Comparison of ENCODE assay signal across 9 cellular contexts in the genomic region with DNA sequence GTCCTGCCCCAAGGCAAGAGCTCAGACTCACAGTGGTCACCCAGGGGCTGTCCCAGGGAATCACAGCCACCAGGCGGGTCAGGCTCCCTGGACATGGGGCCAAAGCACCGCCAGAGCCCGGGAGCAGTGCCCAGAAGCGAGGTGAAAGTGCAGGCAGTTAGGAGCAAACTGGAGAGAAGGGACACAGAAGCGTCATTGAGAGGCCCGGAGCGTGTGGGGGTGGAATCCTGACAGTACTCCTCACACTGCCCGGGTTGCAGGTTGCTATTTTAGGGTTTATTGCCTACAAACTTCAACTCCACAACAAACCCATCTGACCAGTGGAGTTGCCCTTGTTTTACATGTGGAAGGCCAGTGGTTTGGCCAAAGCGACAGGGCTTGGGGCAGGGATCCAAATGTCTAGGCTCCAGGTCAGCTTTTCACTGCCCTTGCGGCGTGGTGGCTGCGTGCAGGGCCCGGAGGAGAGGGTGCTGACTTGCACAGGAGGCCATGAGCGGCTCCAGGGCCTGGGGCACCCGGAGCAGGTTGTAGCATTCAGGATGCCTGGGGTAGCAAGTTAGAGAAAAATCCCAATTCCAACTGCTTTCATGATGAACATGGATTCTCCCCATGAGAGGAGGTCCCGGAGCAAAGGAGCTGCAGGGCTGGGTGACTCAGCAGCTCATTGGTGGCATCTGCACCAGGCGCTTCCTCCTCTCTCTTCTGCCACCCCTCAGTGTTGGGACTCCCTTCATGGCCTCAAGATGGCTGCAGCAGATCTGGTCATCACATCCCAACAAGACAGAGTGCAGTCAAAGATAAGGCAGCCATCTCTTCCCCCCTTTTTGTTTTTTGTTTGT.
DNase-seq lines count a peak whose midpoint lies in the region; ATAC-seq, FAIRE-seq and TF ChIP-seq lines count a peak whose summit lies in the region.
"Had no signal": no experiment of that assay in that cellular context is flagged by ENCODE, and none has a peak within 500 bp of the region (broad histone marks: within the 10 kb centered on the region; RNA-seq: fewer than 3 reads in every experiment).

No MANE protein-coding gene starts in this region.

- TF ChIP-seq CTCF in adrenal gland (IDR thresholded peaks at IDR 0.05) (peak in 1 of 6 experiments; percentile 31), kidney (IDR thresholded peaks at IDR 0.05; ENCODE audit: borderline replicate concordance, extremely low read depth, insufficient read depth) (no peak), gastrocnemius medialis (IDR thresholded peaks at IDR 0.05 in 4 of 5, conservative IDR thresholded peaks at IDR 0.05 in 1 of 5) (no peak)

- in situ Hi-C loops in gastrocnemius medialis (cut with MboI; ENCODE audit: low sequenced_read_pairs in 4 of 4): loop anchor here in 1 of 4 donors (10.0 kb wide), 1 partner anchor 55 kb away; no protein-coding TSS in a partner anchor

- peaks cover 41 to 77% of the 10 kb centered on the region in 2 donors for H3K4me1 ChIP-seq in adrenal gland (replicated peaks in 1 of 2)
- H3K4me1 ChIP-seq in kidney (ENCODE audit: control insufficient read depth in 1 of 2, insufficient read depth in 1 of 2, low read depth in 1 of 2, low read length in 2 of 2): peaks cover 7 to 42% of the 10 kb centered on the region in 2 donors
- peaks cover 34 to 37% of the 10 kb centered on the region in 2 donors for H3K4me1 ChIP-seq in gastrocnemius medialis

- H3K4me3 ChIP-seq in adrenal gland (no peak overlapping the region), kidney (ENCODE audit: low read length in 2 of 2) (no peak overlapping the region), gastrocnemius medialis (no peak overlapping the region)

- H3K27me3 ChIP-seq in adrenal gland: no peaks in the 10 kb centered on the region
- H3K27me3 ChIP-seq in gastrocnemius medialis: no peaks in the 10 kb centered on the region

- DNase-seq in ELR (ENCODE audit: low read depth) (peak; percentile 42), adrenal gland (peak; percentile 81 to 94 (median 89)), kidney (peak; percentile 91), gastrocnemius medialis (peak in 1 of 2 donors; percentile 57), SK-N-DZ (ENCODE audit: low spot score) (no peak), HTR-8/SVneo (ENCODE audit: insufficient read length, low spot score) (no peak)
- DNase-seq: activated CD8-positive, alpha-beta memory T cell treated with anti-CD3 and anti-CD28 coated beads, Interleukin-2, amount 50 U/mL, for 4 hours had no signal

- intact Hi-C loops in adrenal gland (cut with DNase I) (loop anchor here (5.0 to 10.0 kb wide), 4 partner anchors 65 to 115 kb away; a partner anchor contains a TSS), kidney (cut with DNase I) (no loop called here), gastrocnemius medialis (cut with DNase I; ENCODE audit: low total_unique reads) (no loop called here)

- ATAC-seq in gastrocnemius medialis (peak; percentile 36 to 49), GM21528 (IDR thresholded peaks at IDR 0.05; ENCODE audit: low FRiP score, unreplicated experiment) (no peak), HG02678 (IDR thresholded peaks at IDR 0.05; ENCODE audit: unreplicated experiment) (no peak)

- peak overlapping the region; percentile 67 to 86 (median 77) for H3K27ac ChIP-seq in adrenal gland
- H3K27ac ChIP-seq in kidney (ENCODE audit: low read depth in 2 of 2, low read length in 2 of 2): no peak overlapping the region
- peak overlapping the region; percentile 63 to 67 (median 67) for H3K27ac ChIP-seq in gastrocnemius medialis

- TF ChIP-seq POLR2A in adrenal gland (IDR thresholded peaks at IDR 0.05): peak in 1 of 2 donors; percentile 66
- TF ChIP-seq POLR2A in gastrocnemius medialis (IDR thresholded peaks at IDR 0.05): no peak

- H3K36me3 ChIP-seq in adrenal gland (replicated peaks in 1 of 2): no peaks in the 10 kb centered on the region
- no peaks in the 10 kb centered on the region for H3K36me3 ChIP-seq in kidney (ENCODE audit: control insufficient read depth in 1 of 2, insufficient read depth in 2 of 2, low read length in 2 of 2)
- H3K36me3 ChIP-seq in gastrocnemius medialis: no peaks in the 10 kb centered on the region

- H3K9me3 ChIP-seq in adrenal gland (replicated peaks in 1 of 3) (no peaks in the 10 kb centered on the region), kidney (ENCODE audit: control insufficient read depth in 1 of 2, low read length in 2 of 2) (no peaks in the 10 kb centered on the region), gastrocnemius medialis (no peaks in the 10 kb centered on the region)

- no peak for FAIRE-seq in kidney (lab: Jason Lieb, UNC)
- no peak for FAIRE-seq in HTR-8/SVneo (lab: Jason Lieb, UNC)

- H3K9ac ChIP-seq in kidney (ENCODE audit: low read length in 2 of 2): no peak overlapping the region

- WGBS in adrenal gland, 4 donors: 24 to 36% (median 31%) methylated on average over 15 to 17 of the region's 17 CpGs

Comparison
In these comparisons a context has a peak if more than half of its experiments do, and no peak if none do; other contexts are left out.
1. DNase-seq: peak in ELR (single experiment), adrenal gland (7 of 7) and kidney (single experiment); none in SK-N-DZ (single experiment) and HTR-8/SVneo (single experiment).
2. H3K27ac ChIP-seq: peak in adrenal gland (5 of 5) and gastrocnemius medialis (4 of 4); none in kidney (0 of 2).
3. ATAC-seq: peak in gastrocnemius medialis (2 of 2); none in GM21528 (single experiment) and HG02678 (single experiment).
4. intact Hi-C loops: an anchor here in adrenal gland (5.0 to 10.0 kb wide); none called in kidney and gastrocnemius medialis.